Comparison of ENCODE assay signal across 10 cellular contexts in genomic region chr19:3188627-3189596, GRCh38. TPM values are rescaled to one million over a fixed set of nuclear protein-coding genes. Genes with fewer than 3 reads are reported as not detected.
DNase-seq lines count a peak whose midpoint lies in the region; ATAC-seq and TF ChIP-seq lines count a peak whose summit lies in the region.
"Had no signal": no experiment of that assay in that cellular context is flagged by ENCODE, and none has a peak within 500 bp of the region (broad histone marks: within the 10 kb centered on the region; RNA-seq: fewer than 3 reads in every experiment).

No MANE protein-coding gene starts in this region.

- H3K36me3 Mint-ChIP-seq in CD14-positive monocyte (peaks cover 11 to 25% of the 10 kb centered on the region in 2 donors), Calu3 (ENCODE audit: insufficient read depth, unreplicated experiment) (peaks cover 21% of the 10 kb centered on the region), naive B cell (peaks cover 0 to 6% of the 10 kb centered on the region in 2 donors)
- H3K36me3 Mint-ChIP-seq in activated T-helper 2 cell treated with anti-CD3 and anti-CD28 coated beads, Interferon-gamma antibody, Interleukin-2, Interleukin-4, amounts not matched to agents 10 μg/mL and 5 μg/mL and 100 μg/mL, durations not matched to agents 14 hours and 24 hours and 36 hours (ENCODE audit: low read depth) = peaks cover 34% of the 10 kb centered on the region

- DNase-seq in CD14-positive monocyte (ENCODE audit: low spot score) = peak; percentile 62
- DNase-seq in Calu3 = no peak
- DNase-seq in activated T-helper 2 cell treated with anti-CD3 and anti-CD28 coated beads, Interferon-gamma antibody, Interleukin-2, Interleukin-4, amounts not matched to agents 10 μg/mL and 5 μg/mL and 100 μg/mL, durations not matched to agents 14 hours and 24 hours and 36 hours (ENCODE audit: low spot score) = no peak
- DNase-seq in naive B cell = no peak
- DNase-seq: DMS153, foreskin melanocyte, NCI-H526 had no signal

- H3K4me1 Mint-ChIP-seq in CD14-positive monocyte (peaks cover 65% of the 10 kb centered on the region), Calu3 (ENCODE audit: low read depth, unreplicated experiment) (peaks cover 17% of the 10 kb centered on the region), naive B cell (peaks cover 44 to 62% (median 59%) of the 10 kb centered on the region in 3 donors)
- H3K4me1 Mint-ChIP-seq in activated T-helper 2 cell treated with anti-CD3 and anti-CD28 coated beads, Interferon-gamma antibody, Interleukin-2, Interleukin-4, amounts not matched to agents 10 μg/mL and 5 μg/mL and 100 μg/mL, durations not matched to agents 14 hours and 24 hours and 36 hours (ENCODE audit: low read depth) = peaks cover 35% of the 10 kb centered on the region

- H3K4me3 Mint-ChIP-seq in CD14-positive monocyte (peak overlapping the region; percentile 73 to 83), Calu3 (ENCODE audit: low read depth, unreplicated experiment) (peak overlapping the region; percentile 93), naive B cell (peak overlapping the region in 7 of 8 donors; percentile 36 to 93 (median 68))
- H3K4me3 Mint-ChIP-seq in activated T-helper 2 cell treated with anti-CD3 and anti-CD28 coated beads, Interferon-gamma antibody, Interleukin-2, Interleukin-4, amounts not matched to agents 10 μg/mL and 5 μg/mL and 100 μg/mL, durations not matched to agents 14 hours and 24 hours and 36 hours (ENCODE audit: low read depth) = peak overlapping the region; percentile 89

- CTCF ChIA-PET in Calu3 (lab: Charles Lee) = no interaction called here

- peaks cover 0 to 4% (median 0%) of the 10 kb centered on the region in 3 donors for H3K27me3 Mint-ChIP-seq in CD14-positive monocyte (ENCODE audit: low read depth in 3 of 3)
- no peaks in the 10 kb centered on the region for H3K27me3 Mint-ChIP-seq in Calu3 (ENCODE audit: unreplicated experiment)
- no peaks in the 10 kb centered on the region for H3K27me3 Mint-ChIP-seq in activated T-helper 2 cell treated with anti-CD3 and anti-CD28 coated beads, Interferon-gamma antibody, Interleukin-2, Interleukin-4, amounts not matched to agents 10 μg/mL and 5 μg/mL and 100 μg/mL, durations not matched to agents 14 hours and 24 hours and 36 hours (ENCODE audit: low read depth)
- H3K27me3 Mint-ChIP-seq in naive B cell = no peaks in the 10 kb centered on the region

- BruUV-seq in Calu3 (replicated peaks; lab: Mats Ljungman, UMichigan) = no TSS peak

- no peak for ATAC-seq in naive B cell (ENCODE audit: low read depth in 2 of 2)
- no peak for ATAC-seq in GM21381 (IDR thresholded peaks at IDR 0.05; ENCODE audit: unreplicated experiment)
- no peak for ATAC-seq in GM19467 (IDR thresholded peaks at IDR 0.05; ENCODE audit: unreplicated experiment)
- ATAC-seq in GM18517 (IDR thresholded peaks at IDR 0.05; ENCODE audit: unreplicated experiment) = no peak

- intact Hi-C loops in CD14-positive monocyte (cut with micrococcal nuclease) (loop anchor here in 1 of 2 donors (10.0 kb wide), 1 partner anchor 364 kb away; no protein-coding TSS in a partner anchor), Calu3 (cut with micrococcal nuclease; ENCODE audit: unreplicated experiment) (no loop called here)
- intact Hi-C loops in activated T-helper 2 cell treated with anti-CD3 and anti-CD28 coated beads, Interferon-gamma antibody, Interleukin-2, Interleukin-4, amounts not matched to agents 10 μg/mL and 5 μg/mL and 100 μg/mL, durations not matched to agents 14 hours and 24 hours and 36 hours (cut with micrococcal nuclease) = loop anchor here (5.0 kb wide), 1 partner anchor 573 kb away; the partner anchor contains the start of genes APBA3 and MRPL54

- H3K27ac Mint-ChIP-seq in CD14-positive monocyte (peak overlapping the region; percentile 77 to 92 (median 83)), Calu3 (ENCODE audit: unreplicated experiment) (no peak overlapping the region), naive B cell (peak overlapping the region in 2 of 6 donors; percentile 79 to 81)
- H3K27ac Mint-ChIP-seq in activated T-helper 2 cell treated with anti-CD3 and anti-CD28 coated beads, Interferon-gamma antibody, Interleukin-2, Interleukin-4, amounts not matched to agents 10 μg/mL and 5 μg/mL and 100 μg/mL, durations not matched to agents 14 hours and 24 hours and 36 hours = peak overlapping the region; percentile 55

- peaks cover 0 to 3% (median 0%) of the 10 kb centered on the region in 7 donors for H3K9me3 Mint-ChIP-seq in CD14-positive monocyte
- no peaks in the 10 kb centered on the region for H3K9me3 Mint-ChIP-seq in Calu3 (ENCODE audit: low read depth, unreplicated experiment)
- no peaks in the 10 kb centered on the region for H3K9me3 Mint-ChIP-seq in activated T-helper 2 cell treated with anti-CD3 and anti-CD28 coated beads, Interferon-gamma antibody, Interleukin-2, Interleukin-4, amounts not matched to agents 10 μg/mL and 5 μg/mL and 100 μg/mL, durations not matched to agents 14 hours and 24 hours and 36 hours
- H3K9me3 Mint-ChIP-seq in naive B cell = no peaks in the 10 kb centered on the region

- TF ChIP-seq CTCF in CD14-positive monocyte (IDR thresholded peaks at IDR 0.05) (no peak), Calu3 (IDR thresholded peaks at IDR 0.05; ENCODE audit: unreplicated experiment) (no peak)

RNA-seq across cellular contexts. Expression of gene NCLN, which starts 3.2 kb away (rescaled TPM):
- polyA plus RNA-seq in CD14-positive monocyte = 10 to 100 TPM; 28.6 to 34.5 TPM
- 79.6 and 80.7 TPM in 2 replicates for total RNA-seq in Calu3 (2022)
- 86.3 and 88.1 TPM in 2 replicates for total RNA-seq in activated T-helper 2 cell treated with anti-CD3 and anti-CD28 coated beads, Interferon-gamma antibody, Interleukin-2, Interleukin-4, amounts not matched to agents 10 μg/mL and 5 μg/mL and 100 μg/mL, durations not matched to agents 14 hours and 24 hours and 36 hours
- 10 to 100 TPM; 17.1 to 47.6 (median 29.2) TPM for polyA plus RNA-seq in naive B cell (ENCODE audit: low read depth in 6 of 6)

RNA-seq across cellular contexts. Expression of gene S1PR4, which starts 10.3 kb away (rescaled TPM):
- 100 to 1,000 TPM; 105 to 131 TPM for polyA plus RNA-seq in CD14-positive monocyte
- 0.37 TPM in 1 of 2 replicates, not detected in the other for total RNA-seq in Calu3 (2022)
- 48.5 and 48.9 TPM in 2 replicates for total RNA-seq in activated T-helper 2 cell treated with anti-CD3 and anti-CD28 coated beads, Interferon-gamma antibody, Interleukin-2, Interleukin-4, amounts not matched to agents 10 μg/mL and 5 μg/mL and 100 μg/mL, durations not matched to agents 14 hours and 24 hours and 36 hours
- polyA plus RNA-seq in naive B cell (ENCODE audit: low read depth in 6 of 6) = 100 to 1,000 TPM; 307 to 524 (median 405) TPM

RNA-seq across cellular contexts. Expression of gene CELF5, which starts 35.5 kb away (rescaled TPM):
- polyA plus RNA-seq in CD14-positive monocyte (not detected), naive B cell (ENCODE audit: low read depth in 6 of 6) (not detected)
- 0.40 and 0.64 TPM in 2 replicates for total RNA-seq in Calu3 (2022)
- 0.16 and 0.18 TPM in 2 replicates for total RNA-seq in activated T-helper 2 cell treated with anti-CD3 and anti-CD28 coated beads, Interferon-gamma antibody, Interleukin-2, Interleukin-4, amounts not matched to agents 10 μg/mL and 5 μg/mL and 100 μg/mL, durations not matched to agents 14 hours and 24 hours and 36 hours

RNA-seq across cellular contexts. Expression of gene GNA15, which starts 53.1 kb away (rescaled TPM):
- polyA plus RNA-seq in CD14-positive monocyte = 10 to 100 TPM; 38.7 to 41.3 TPM
- 5.9 and 6.5 TPM in 2 replicates for total RNA-seq in Calu3 (2022)
- 174 and 176 TPM in 2 replicates for total RNA-seq in activated T-helper 2 cell treated with anti-CD3 and anti-CD28 coated beads, Interferon-gamma antibody, Interleukin-2, Interleukin-4, amounts not matched to agents 10 μg/mL and 5 μg/mL and 100 μg/mL, durations not matched to agents 14 hours and 24 hours and 36 hours
- polyA plus RNA-seq in naive B cell (ENCODE audit: low read depth in 6 of 6) = under 1 TPM in 3 of 6 donors, not detected in 3; 0.21 to 0.59 (median 0.53) TPM

Comparison
In these comparisons a context has a peak if more than half of its experiments do, and no peak if none do; other contexts are left out.
1. RNA of gene S1PR4, which starts 10.3 kb away (total RNA-seq): 48.5 to 48.9 TPM in activated T-helper 2 cell treated with anti-CD3 and anti-CD28 coated beads, Interferon-gamma antibody, Interleukin-2, Interleukin-4, amounts not matched to agents 10 μg/mL and 5 μg/mL and 100 μg/mL, durations not matched to agents 14 hours and 24 hours and 36 hours; 0.37 TPM in Calu3; every median in the first group is over 10 times any median in the second.
2. Peak in every context shown above with its lines, with median percentiles within 50 percentile points of each other: H3K4me3 Mint-ChIP-seq.